In the genomic region with DNA sequence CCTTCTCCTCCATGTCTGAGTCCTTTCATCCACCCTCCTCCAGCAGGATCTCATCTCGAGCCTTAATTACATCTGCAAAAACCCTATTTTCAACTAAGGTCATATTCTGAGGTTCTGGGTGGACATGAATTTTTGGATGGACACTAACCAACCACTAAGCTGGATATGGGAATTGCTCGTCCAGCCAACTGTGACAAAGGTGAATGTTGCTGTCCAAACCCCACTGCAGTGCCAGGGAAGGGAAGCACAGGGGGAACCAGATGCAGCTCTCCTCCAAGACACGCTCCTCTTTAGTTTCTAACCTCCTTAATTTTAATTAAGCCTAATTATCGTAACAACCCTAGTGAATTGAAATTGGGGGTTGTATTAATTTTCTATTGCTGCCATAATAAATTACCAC, we compare ENCODE assay signal across 22 cellular contexts.
"Had no signal": no experiment of that assay in that cellular context is flagged by ENCODE, and none has a peak within 500 bp of the region (broad histone marks: within the 10 kb centered on the region; RNA-seq: fewer than 3 reads in every experiment).

No MANE protein-coding gene starts in this region.

- H2AFZ ChIP-seq: parathyroid adenoma had no signal

- H3K27ac ChIP-seq: neutrophil, ovary, parathyroid adenoma, psoas muscle, right lobe of liver, sigmoid colon, stomach, thoracic aorta, thyroid gland, transverse colon, upper lobe of right lung, uterus had no signal

- H3K27me3 ChIP-seq: neutrophil, ovary, right lobe of liver, sigmoid colon, thyroid gland, transverse colon, upper lobe of right lung, uterus had no signal

- H3K9ac ChIP-seq: parathyroid adenoma had no signal

- H3K4me3 ChIP-seq: ovary, psoas muscle, right lobe of liver, sigmoid colon, stomach, thoracic aorta, thyroid gland, transverse colon, upper lobe of right lung, uterus had no signal

- H3K4me1 ChIP-seq: parathyroid adenoma, psoas muscle, right lobe of liver, sigmoid colon, stomach, thyroid gland, transverse colon, upper lobe of right lung, uterus had no signal

- ATAC-seq: naive thymus-derived CD8-positive, alpha-beta T cell; psoas muscle; right cardiac atrium; stimulated activated naive B cell treated with anti-CD40 and anti-IgM and Interleukin-4, amounts not matched to agents 10 μg/mL and 1 μg/mL and 100 μg/mL, for 72 hours had no signal

- H3K36me3 ChIP-seq: neutrophil, ovary, right lobe of liver, sigmoid colon, stomach, thoracic aorta, thyroid gland, transverse colon, upper lobe of right lung, uterus had no signal

- H3K9me3 ChIP-seq: neutrophil, ovary, right lobe of liver, sigmoid colon, thoracic aorta, thyroid gland, transverse colon, upper lobe of right lung, uterus had no signal

- H3K79me2 ChIP-seq: parathyroid adenoma had no signal

- DNase-seq: naive thymus-derived CD8-positive, alpha-beta T cell; nephron progenitor cell; nucleus accumbens; psoas muscle; right cardiac atrium; right lobe of liver; sigmoid colon; stimulated activated CD4-positive, alpha-beta T cell treated with anti-CD3 and anti-CD28 coated beads, Interleukin-15, amount 100 ng/mL, for 24 hours; stimulated activated CD4-positive, alpha-beta T cell treated with anti-CD3 and anti-CD28 coated beads, Interleukin-2, amount 100 ng/mL, for 24 hours; stimulated activated CD4-positive, alpha-beta T cell treated with anti-CD3 and anti-CD28 coated beads, Interleukin-2, amount 100 ng/mL, for 48 hours; stimulated activated CD4-positive, alpha-beta T cell treated with anti-CD3 and anti-CD28 coated beads, Interleukin-4, amount 100 ng/mL, for 24 hours; stimulated activated naive B cell treated with anti-CD40 and anti-IgM and Interleukin-4, amounts not matched to agents 10 μg/mL and 1 μg/mL and 100 μg/mL, for 72 hours; stimulated activated naive CD4-positive, alpha-beta T cell treated with Interleukin-2 at 50 U/mL for 16 hours; stomach; thyroid gland; transverse colon; upper lobe of right lung; uterus had no signal
